In genomic region chr12:107309020-107309419, GRCh38 we compare ENCODE assay signal across 1 cellular context.
TF ChIP-seq lines count a peak whose summit lies in the region.

No MANE protein-coding gene starts in this region.

TF ChIP-seq in GM23338, 12 proteins besides CTCF, POLR2A, EP300 and RAD21:
- TF ChIP-seq ZNF462 (CRISPR knock-in tag; IDR thresholded peaks at IDR 0.05) (no peak), POLR2AphosphoS5 (IDR thresholded peaks at IDR 0.05; ENCODE audit: low read depth) (no peak), JUNB (IDR thresholded peaks at IDR 0.05; ENCODE audit: unreplicated experiment) (no peak), EZH2 (IDR thresholded peaks at IDR 0.05; ENCODE audit: low read depth, unreplicated experiment) (no peak)
TF ChIP-seq in GM23338: peak in this region for 0.
